In the genomic region with DNA sequence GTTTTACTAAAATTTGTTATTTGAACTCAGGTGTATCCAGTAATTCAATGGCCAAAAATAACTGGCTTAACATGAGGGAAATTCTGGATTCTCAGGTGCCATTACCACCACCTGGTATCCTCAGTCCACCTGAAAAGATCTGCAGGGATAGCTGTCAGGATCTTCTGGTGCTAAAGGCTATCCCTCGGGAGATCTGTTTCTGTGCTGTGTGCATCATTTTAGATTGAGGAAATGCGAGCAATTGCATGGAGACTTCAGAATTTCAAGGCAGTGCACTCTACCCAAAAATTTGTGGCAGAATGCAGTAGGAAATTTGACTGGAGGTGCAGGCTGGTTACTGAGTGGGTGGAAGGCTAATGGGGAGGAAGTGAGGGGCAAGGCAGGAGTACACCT, we compare ENCODE assay signal across 18 cellular contexts. TPM values are rescaled to one million over a fixed set of nuclear protein-coding genes. Genes with fewer than 3 reads are reported as not detected.
DNase-seq lines count a peak whose midpoint lies in the region; ATAC-seq lines count a peak whose summit lies in the region.
"Had no signal": no experiment of that assay in that cellular context is flagged by ENCODE, and none has a peak within 500 bp of the region (broad histone marks: within the 10 kb centered on the region; RNA-seq: fewer than 3 reads in every experiment).

No MANE protein-coding gene starts in this region.

- no peak for DNase-seq in CD4-positive, CD25-positive, alpha-beta regulatory T cell
- no peak for DNase-seq in activated CD8-positive, alpha-beta T cell treated with anti-CD3 and anti-CD28 coated beads, Interleukin-2, amount 10 ng/mL, durations not matched to agents 7 days and 5 days
- DNase-seq in memory B cell (ENCODE audit: low spot score in 2 of 2) = no peak
- no peak for DNase-seq in globus pallidus (ENCODE audit: low spot score)
- DNase-seq in UCSD-AML1 (lab: John Stamatoyannopoulos, UW; ENCODE audit: unreplicated experiment) = no peak
- DNase-seq in HUDEP-2 (lab: John Stamatoyannopoulos, UW; ENCODE audit: unreplicated experiment in 76 of 76) = no peak
- DNase-seq: activated effector memory CD4-positive, alpha-beta T cell treated with Interleukin-2 at 50 U/mL for 16 hours; anterior cingulate cortex; central memory CD4-positive, alpha-beta T cell; left ventricle myocardium inferior; NCI-H1417; NCI-H510A treated with DMSO at 0.1 percent for 48 hours; SIG-M5; thyroid gland; WERI-Rb-1 had no signal

- H3K4me3 Mint-ChIP-seq in CD4-positive, CD25-positive, alpha-beta regulatory T cell = no peak overlapping the region
- no peak overlapping the region for H3K4me3 Mint-ChIP-seq in activated CD8-positive, alpha-beta T cell treated with anti-CD3 and anti-CD28 coated beads, Interleukin-2, amount 10 ng/mL, durations not matched to agents 7 days and 5 days
- no peak overlapping the region for H3K4me3 Mint-ChIP-seq in memory B cell

- no peaks in the 10 kb centered on the region for H3K27me3 ChIP-seq in CD4-positive, CD25-positive, alpha-beta regulatory T cell (ENCODE audit: control insufficient read depth, insufficient read depth, low read length)
- H3K27me3 ChIP-seq: neutrophil, thyroid gland had no signal

- ATAC-seq in CD4-positive, CD25-positive, alpha-beta regulatory T cell (ENCODE audit: low read depth in 2 of 2) = no peak
- peak; percentile 12 for ATAC-seq in GM21825 (IDR thresholded peaks at IDR 0.05; ENCODE audit: unreplicated experiment)
- ATAC-seq in activated CD8-positive, alpha-beta T cell treated with anti-CD3 and anti-CD28 coated beads, Interleukin-2, amount 10 ng/mL, durations not matched to agents 7 days and 5 days = no peak
- no peak for ATAC-seq in memory B cell (ENCODE audit: low read depth)
- ATAC-seq: HepG2 had no signal

- H3K36me3 ChIP-seq in CD4-positive, CD25-positive, alpha-beta regulatory T cell (ENCODE audit: control insufficient read depth, insufficient read depth, low read length) = peaks cover 54% of the 10 kb centered on the region

- H3K27ac Mint-ChIP-seq in CD4-positive, CD25-positive, alpha-beta regulatory T cell = peak overlapping the region in 2 of 3 donors; percentile 70 to 78
- H3K27ac Mint-ChIP-seq in activated CD8-positive, alpha-beta T cell treated with anti-CD3 and anti-CD28 coated beads, Interleukin-2, amount 10 ng/mL, durations not matched to agents 7 days and 5 days = peak overlapping the region; percentile 50
- peak overlapping the region; percentile 58 for H3K27ac Mint-ChIP-seq in memory B cell

- no peaks in the 10 kb centered on the region for H3K4me1 ChIP-seq in CD4-positive, CD25-positive, alpha-beta regulatory T cell (ENCODE audit: control insufficient read depth, insufficient read depth, low read length, poor library complexity, severe bottlenecking)

- peaks cover 47% of the 10 kb centered on the region for H3K36me3 Mint-ChIP-seq in CD4-positive, CD25-positive, alpha-beta regulatory T cell
- peaks cover 54% of the 10 kb centered on the region for H3K36me3 Mint-ChIP-seq in activated CD8-positive, alpha-beta T cell treated with anti-CD3 and anti-CD28 coated beads, Interleukin-2, amount 10 ng/mL, durations not matched to agents 7 days and 5 days (ENCODE audit: low read depth)
- peaks cover 19% of the 10 kb centered on the region for H3K36me3 Mint-ChIP-seq in memory B cell

- H3K27ac ChIP-seq in CD4-positive, CD25-positive, alpha-beta regulatory T cell (ENCODE audit: insufficient read depth, low read length, poor library complexity, severe bottlenecking) = no peak overlapping the region
- H3K27ac ChIP-seq: left ventricle myocardium inferior, neutrophil, thyroid gland, WERI-Rb-1 had no signal

- H3K4me3 ChIP-seq in CD4-positive, CD25-positive, alpha-beta regulatory T cell (ENCODE audit: low read depth, low read length) = no peak overlapping the region
- H3K4me3 ChIP-seq: left ventricle myocardium inferior, thyroid gland had no signal

- H3K9me3 Mint-ChIP-seq in CD4-positive, CD25-positive, alpha-beta regulatory T cell = no peaks in the 10 kb centered on the region
- no peaks in the 10 kb centered on the region for H3K9me3 Mint-ChIP-seq in activated CD8-positive, alpha-beta T cell treated with anti-CD3 and anti-CD28 coated beads, Interleukin-2, amount 10 ng/mL, durations not matched to agents 7 days and 5 days (ENCODE audit: insufficient read depth)
- no peaks in the 10 kb centered on the region for H3K9me3 Mint-ChIP-seq in memory B cell

- POLR2A ChIA-PET in activated CD8-positive, alpha-beta T cell treated with anti-CD3 and anti-CD28 coated beads, Interleukin-2, amount 10 ng/mL, durations not matched to agents 7 days and 5 days (lab: Charles Lee) = interaction anchor here (0.7 to 1.3 kb wide), 2 partner anchors 26 to 84 kb away, joined by 3 to 4 read pairs; partner anchors contain the start of gene ZCCHC8

- H3K4me1 Mint-ChIP-seq in CD4-positive, CD25-positive, alpha-beta regulatory T cell = peaks cover 11 to 17% (median 13%) of the 10 kb centered on the region in 4 donors
- peaks cover 21% of the 10 kb centered on the region for H3K4me1 Mint-ChIP-seq in activated CD8-positive, alpha-beta T cell treated with anti-CD3 and anti-CD28 coated beads, Interleukin-2, amount 10 ng/mL, durations not matched to agents 7 days and 5 days (ENCODE audit: low read depth)
- peaks cover 6% of the 10 kb centered on the region for H3K4me1 Mint-ChIP-seq in memory B cell

- H3K9me3 ChIP-seq in CD4-positive, CD25-positive, alpha-beta regulatory T cell (ENCODE audit: control insufficient read depth in 2 of 2, low read length in 2 of 2) = no peaks in the 10 kb centered on the region
- H3K9me3 ChIP-seq: left ventricle myocardium inferior, neutrophil, thyroid gland had no signal

- no peaks in the 10 kb centered on the region for H3K27me3 Mint-ChIP-seq in CD4-positive, CD25-positive, alpha-beta regulatory T cell
- no peaks in the 10 kb centered on the region for H3K27me3 Mint-ChIP-seq in activated CD8-positive, alpha-beta T cell treated with anti-CD3 and anti-CD28 coated beads, Interleukin-2, amount 10 ng/mL, durations not matched to agents 7 days and 5 days (ENCODE audit: low read depth)
- no peaks in the 10 kb centered on the region for H3K27me3 Mint-ChIP-seq in memory B cell

- CTCF ChIA-PET in activated CD8-positive, alpha-beta T cell treated with anti-CD3 and anti-CD28 coated beads, Interleukin-2, amount 10 ng/mL, durations not matched to agents 7 days and 5 days (lab: Charles Lee) = interaction anchor here (1.3 to 6.3 kb wide), 3 partner anchors 24 to 91 kb away, joined by 3 to 253 read pairs (median 6); no protein-coding TSS in a partner anchor

RNA-seq across cellular contexts. Expression of gene ZCCHC8, which starts 26.4 kb away (rescaled TPM):
- 66.1 TPM for total RNA-seq in CD4-positive, CD25-positive, alpha-beta regulatory T cell
- polyA plus RNA-seq in CD4-positive, CD25-positive, alpha-beta regulatory T cell = 10 to 100 TPM; 11.8 to 17.4 (median 14.0) TPM
- total RNA-seq in activated CD8-positive, alpha-beta T cell treated with anti-CD3 and anti-CD28 coated beads, Interleukin-2, amount 10 ng/mL, durations not matched to agents 7 days and 5 days = 10 to 100 TPM; 41.3 to 45.3 TPM

RNA-seq across cellular contexts. Expression of gene CLIP1, which starts 51.9 kb away (rescaled TPM):
- total RNA-seq in CD4-positive, CD25-positive, alpha-beta regulatory T cell = 99.8 TPM
- 10 to 100 TPM; 17.1 to 19.2 (median 18.3) TPM for polyA plus RNA-seq in CD4-positive, CD25-positive, alpha-beta regulatory T cell
- 10 to 100 TPM; 61.4 to 63.2 TPM for total RNA-seq in activated CD8-positive, alpha-beta T cell treated with anti-CD3 and anti-CD28 coated beads, Interleukin-2, amount 10 ng/mL, durations not matched to agents 7 days and 5 days

RNA-seq across cellular contexts. Expression of gene RSRC2, which starts 52.4 kb away (rescaled TPM):
- total RNA-seq in CD4-positive, CD25-positive, alpha-beta regulatory T cell = 293 TPM
- 10 to 100 TPM; 28.3 to 37.5 (median 32.2) TPM for polyA plus RNA-seq in CD4-positive, CD25-positive, alpha-beta regulatory T cell
- total RNA-seq in activated CD8-positive, alpha-beta T cell treated with anti-CD3 and anti-CD28 coated beads, Interleukin-2, amount 10 ng/mL, durations not matched to agents 7 days and 5 days = 100 to 1,000 TPM in 1 of 2 experiments, 10 to 100 TPM in 1; 96.1 to 106 TPM

RNA-seq across cellular contexts. Expression of gene KNTC1, which starts 52.7 kb away (rescaled TPM):
- total RNA-seq in CD4-positive, CD25-positive, alpha-beta regulatory T cell = 27.8 TPM
- 1 to 10 TPM; 2.1 to 8.0 (median 3.3) TPM for polyA plus RNA-seq in CD4-positive, CD25-positive, alpha-beta regulatory T cell
- 100 to 1,000 TPM; 139 to 147 TPM for total RNA-seq in activated CD8-positive, alpha-beta T cell treated with anti-CD3 and anti-CD28 coated beads, Interleukin-2, amount 10 ng/mL, durations not matched to agents 7 days and 5 days
